Comparison of ENCODE assay signal across 18 cellular contexts in genomic region chr19:43058440-43058839, GRCh38. TPM values are rescaled to one million over a fixed set of nuclear protein-coding genes. Genes with fewer than 3 reads are reported as not detected.
"Had no signal": no experiment of that assay in that cellular context is flagged by ENCODE, and none has a peak within 500 bp of the region (broad histone marks: within the 10 kb centered on the region; RNA-seq: fewer than 3 reads in every experiment).

No MANE protein-coding gene starts in this region.

RNA-seq across cellular contexts. Expression of gene PSG2, which starts 24.1 kb away (rescaled TPM):
- total RNA-seq: activated CD4-positive, alpha-beta memory T cell treated with anti-CD3 and anti-CD28 coated beads, Interleukin-2, amount 10 ng/mL, durations not matched to agents 7 days and 5 days; activated CD4-positive, alpha-beta T cell treated with anti-CD3 and anti-CD28 coated beads, Interleukin-2, amount 10 ng/mL, durations not matched to agents 7 days and 5 days; activated naive CD4-positive, alpha-beta T cell treated with anti-CD3 and anti-CD28 coated beads, Interleukin-2, amount 50 U/mL, for 72 hours; activated naive CD8-positive, alpha-beta T cell treated with anti-CD3 and anti-CD28 coated beads, Interleukin-2, amount 10 ng/mL, durations not matched to agents 7 days and 5 days; activated T-cell treated with anti-CD3 and anti-CD28 coated beads, Interleukin-2, amount 50 U/mL, for 72 hours; ascending aorta; breast epithelium; cardiac septum; cerebellum; dorsolateral prefrontal cortex; endodermal cell; esophagus squamous epithelium; fibroblast of lung; gastrocnemius medialis; heart left ventricle; T-helper 2 cell treated with Interferon-gamma antibody and Interleukin-4, amounts not matched to agents 100 ng/mL and 5 ng/mL, for 36 hours; WTC11 had no signal
- polyA plus RNA-seq: esophagus, heart left ventricle had no signal

RNA-seq across cellular contexts. Expression of gene PSG11, which starts 32.2 kb away (rescaled TPM):
- total RNA-seq: activated CD4-positive, alpha-beta memory T cell treated with anti-CD3 and anti-CD28 coated beads, Interleukin-2, amount 10 ng/mL, durations not matched to agents 7 days and 5 days; activated CD4-positive, alpha-beta T cell treated with anti-CD3 and anti-CD28 coated beads, Interleukin-2, amount 10 ng/mL, durations not matched to agents 7 days and 5 days; activated naive CD8-positive, alpha-beta T cell treated with anti-CD3 and anti-CD28 coated beads, Interleukin-2, amount 10 ng/mL, durations not matched to agents 7 days and 5 days; activated T-cell treated with anti-CD3 and anti-CD28 coated beads, Interleukin-2, amount 50 U/mL, for 72 hours; ascending aorta; breast epithelium; cardiac septum; cerebellum; dorsolateral prefrontal cortex; endodermal cell; esophagus squamous epithelium; fibroblast of lung; gastrocnemius medialis; heart left ventricle; T-helper 2 cell treated with Interferon-gamma antibody and Interleukin-4, amounts not matched to agents 100 ng/mL and 5 ng/mL, for 36 hours; WTC11 had no signal
- polyA plus RNA-seq: esophagus, heart left ventricle had no signal
